ENCODE assay signal across 28 cellular contexts in genomic region chr3:100361897-100362296, GRCh38.
"Had no signal": no experiment of that assay in that cellular context is flagged by ENCODE, and none has a peak within 500 bp of the region (broad histone marks: within the 10 kb centered on the region; RNA-seq: fewer than 3 reads in every experiment).

No MANE protein-coding gene starts in this region.

- H3K27ac Mint-ChIP-seq: neural progenitor cell; stimulated activated naive CD8-positive, alpha-beta T cell treated with anti-CD3 and anti-CD28 coated beads, Interleukin-15, Interleukin-2, amounts not matched to agents 100 ng/mL and 50 ng/mL, for 24 hours had no signal

- FAIRE-seq: endometrium, frontal cortex had no signal

- H2AFZ ChIP-seq: neural progenitor cell, parathyroid adenoma had no signal

- H3K27me3 Mint-ChIP-seq: effector memory CD8-positive, alpha-beta T cell; progenitor cell of endocrine pancreas; stimulated activated naive B cell treated with anti-CD40 and anti-IgM and Interleukin-4, amounts not matched to agents 10 μg/mL and 1 μg/mL and 100 μg/mL, for 72 hours; stimulated activated naive CD8-positive, alpha-beta T cell treated with anti-CD3 and anti-CD28 coated beads, Interleukin-15, Interleukin-2, amounts not matched to agents 100 ng/mL and 50 ng/mL, for 24 hours had no signal

- ATAC-seq: effector memory CD8-positive, alpha-beta T cell; left colon; left ventricle myocardium superior; lower lobe of right lung; natural killer cell; stimulated activated naive B cell treated with anti-CD40 and anti-IgM and Interleukin-4, amounts not matched to agents 10 μg/mL and 1 μg/mL and 100 μg/mL, for 72 hours; upper lobe of right lung had no signal

- H3K79me2 ChIP-seq: parathyroid adenoma had no signal

- H3K27ac ChIP-seq: esophagus squamous epithelium, lower lobe of right lung, neural progenitor cell, parathyroid adenoma, thoracic aorta, tibial nerve, upper lobe of right lung, vagina had no signal

- H3K27me3 ChIP-seq: esophagus squamous epithelium, neural progenitor cell, right lobe of liver, tibial nerve, upper lobe of right lung, vagina had no signal

- H3K4me3 Mint-ChIP-seq: effector memory CD8-positive, alpha-beta T cell; immature natural killer cell; natural killer cell; neural progenitor cell; stimulated activated naive B cell treated with anti-CD40 and anti-IgM and Interleukin-4, amounts not matched to agents 10 μg/mL and 1 μg/mL and 100 μg/mL, for 72 hours; stimulated activated naive CD8-positive, alpha-beta T cell treated with anti-CD3 and anti-CD28 coated beads, Interleukin-15, Interleukin-2, amounts not matched to agents 100 ng/mL and 50 ng/mL, for 24 hours had no signal

- DNase-seq: cortex of kidney; effector memory CD8-positive, alpha-beta T cell; erythroblast; esophagus squamous epithelium; hypothalamus; immature natural killer cell; islet precursor cell; kidney glomerular epithelial cell; left colon; left ventricle myocardium superior; lower lobe of right lung; natural killer cell; stimulated activated CD4-positive, alpha-beta T cell treated with anti-CD3 and anti-CD28 coated beads, Interleukin-12 subunit alpha, Interleukin-12 subunit beta, amount 100 ng/mL, for 4 hours; stimulated activated CD4-positive, alpha-beta T cell treated with anti-CD3 and anti-CD28 coated beads, Interleukin-2, amount 100 ng/mL, for 24 hours; stimulated activated CD4-positive, alpha-beta T cell treated with anti-CD3 and anti-CD28 coated beads, Interleukin-4, amount 100 ng/mL, for 4 hours; stimulated activated naive B cell treated with anti-CD40 and anti-IgM and Interleukin-4, amounts not matched to agents 10 μg/mL and 1 μg/mL and 100 μg/mL, for 72 hours; upper lobe of right lung had no signal

- H3K9me3 Mint-ChIP-seq: immature natural killer cell; stimulated activated naive CD8-positive, alpha-beta T cell treated with anti-CD3 and anti-CD28 coated beads, Interleukin-15, Interleukin-2, amounts not matched to agents 100 ng/mL and 50 ng/mL, for 24 hours had no signal

- H3K4me1 ChIP-seq: esophagus squamous epithelium, lower lobe of right lung, neural progenitor cell, parathyroid adenoma, tibial nerve, upper lobe of right lung, vagina had no signal

- H3K4me2 ChIP-seq: neural progenitor cell, smooth muscle cell had no signal

- H3K4me3 ChIP-seq: esophagus squamous epithelium, lower lobe of right lung, neural progenitor cell, right lobe of liver, smooth muscle cell, thoracic aorta, tibial nerve, upper lobe of right lung, vagina had no signal

- H3K9me3 ChIP-seq: right lobe of liver, thoracic aorta, upper lobe of right lung, vagina had no signal

- H3K4me1 Mint-ChIP-seq: immature natural killer cell; natural killer cell; neural progenitor cell; stimulated activated naive B cell treated with anti-CD40 and anti-IgM and Interleukin-4, amounts not matched to agents 10 μg/mL and 1 μg/mL and 100 μg/mL, for 72 hours had no signal
